In the genomic region with DNA sequence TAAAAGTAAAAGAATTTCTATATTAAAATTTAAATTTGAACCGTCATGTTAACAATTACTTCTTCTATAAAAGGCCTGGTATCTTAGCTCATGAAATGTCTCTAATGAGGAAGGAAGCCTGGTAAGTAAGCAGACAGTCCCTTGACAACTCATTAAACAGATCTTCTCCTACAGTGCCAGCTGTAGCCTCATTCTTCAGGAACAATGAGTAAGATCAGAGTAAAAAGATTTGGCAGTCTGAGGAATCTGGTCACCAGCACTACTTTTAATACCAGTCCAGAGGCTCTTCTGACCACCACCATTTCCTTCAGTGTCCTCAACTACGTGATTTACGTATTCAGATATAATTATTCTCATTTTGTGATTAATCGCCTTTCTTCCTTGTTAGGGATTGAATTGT, we compare ENCODE assay signal across 14 cellular contexts.
"Had no signal": no experiment of that assay in that cellular context is flagged by ENCODE, and none has a peak within 500 bp of the region (broad histone marks: within the 10 kb centered on the region; RNA-seq: fewer than 3 reads in every experiment).

No MANE protein-coding gene starts in this region.

- H3K4me1 ChIP-seq: upper lobe of right lung had no signal

- H3K27me3 ChIP-seq: ovary, upper lobe of right lung had no signal

- ATAC-seq: activated CD8-positive, alpha-beta T cell treated with anti-CD3 and anti-CD28 coated beads, Interleukin-2, amount 10 ng/mL, durations not matched to agents 7 days and 5 days; stimulated activated effector memory CD8-positive, alpha-beta T cell treated with anti-CD3 and anti-CD28 coated beads, Interleukin-12 subunit alpha, Interleukin-12 subunit beta, amount 100 ng/mL, for 72 hours; upper lobe of right lung had no signal

- H3K27ac ChIP-seq: ovary, thoracic aorta, upper lobe of right lung had no signal

- H3K9me3 ChIP-seq: ovary, thoracic aorta, upper lobe of right lung had no signal

- H3K36me3 ChIP-seq: ovary, thoracic aorta, upper lobe of right lung had no signal

- H3K4me3 ChIP-seq: ovary, thoracic aorta, upper lobe of right lung had no signal

- DNase-seq: activated B cell treated with CpG ODN at 0.5 μM for 24 hours; activated CD4-positive, alpha-beta T cell treated with anti-CD3 and anti-CD28 coated beads for 48 hours; activated CD8-positive, alpha-beta T cell treated with anti-CD3 and anti-CD28 coated beads, Interleukin-2, amount 10 ng/mL, durations not matched to agents 7 days and 5 days; activated naive CD4-positive, alpha-beta T cell; activated naive CD8-positive, alpha-beta T cell treated with anti-CD3 and anti-CD28 coated beads, Interleukin-2, amount 10 ng/mL, durations not matched to agents 7 days and 5 days; aorta; cortex of kidney; effector CD4-positive, alpha-beta T cell; foreskin melanocyte; ovary; stimulated activated CD4-positive, alpha-beta T cell treated with anti-CD3 and anti-CD28 coated beads, Interleukin-12 subunit alpha, Interleukin-12 subunit beta, amount 100 ng/mL, for 4 hours; upper lobe of right lung had no signal
